In the genomic region with DNA sequence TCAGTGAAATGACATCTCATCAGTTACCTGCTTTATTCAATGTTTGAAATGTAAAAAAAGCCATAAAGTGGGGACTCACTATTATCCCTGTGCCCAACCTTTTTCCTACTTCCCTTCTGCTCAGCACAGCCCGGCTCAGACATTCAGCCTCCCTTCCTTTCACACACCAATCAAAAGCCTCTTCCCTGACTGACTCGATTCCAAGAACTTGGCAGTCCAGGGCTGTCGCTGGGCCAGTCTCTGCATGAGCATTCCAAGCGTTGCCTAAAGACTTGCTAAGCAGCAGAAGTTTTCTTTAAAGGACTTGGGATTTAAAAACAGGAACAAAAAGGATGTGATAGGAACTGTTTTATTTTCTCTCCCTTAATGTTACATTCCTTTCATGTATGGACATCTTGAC, we compare ENCODE assay signal across 11 cellular contexts. TPM values are rescaled to one million over a fixed set of nuclear protein-coding genes. Genes with fewer than 3 reads are reported as not detected.
DNase-seq lines count a peak whose midpoint lies in the region; ATAC-seq and TF ChIP-seq lines count a peak whose summit lies in the region.
"Had no signal": no experiment of that assay in that cellular context is flagged by ENCODE, and none has a peak within 500 bp of the region (broad histone marks: within the 10 kb centered on the region; RNA-seq: fewer than 3 reads in every experiment).

No MANE protein-coding gene starts in this region.

- no peaks in the 10 kb centered on the region for H3K36me3 Mint-ChIP-seq in nephron progenitor cell (ENCODE audit: low read depth)
- H3K36me3 Mint-ChIP-seq in activated CD4-positive, alpha-beta memory T cell treated with anti-CD3 and anti-CD28 coated beads for 36 hours, result no peaks in the 10 kb centered on the region

- H3K27me3 Mint-ChIP-seq in nephron progenitor cell (ENCODE audit: low read depth, poor library complexity), result no peaks in the 10 kb centered on the region
- no peaks in the 10 kb centered on the region for H3K27me3 Mint-ChIP-seq in activated CD4-positive, alpha-beta memory T cell treated with anti-CD3 and anti-CD28 coated beads for 36 hours
- H3K27me3 Mint-ChIP-seq: activated CD4-positive, alpha-beta T cell treated with anti-CD3 and anti-CD28 coated beads, Interleukin-2, amount 10 ng/mL, durations not matched to agents 7 days and 5 days had no signal

- in situ Hi-C loops in GM13977 (cut with MboI; ENCODE audit: low pct_unique_long_range_greater_than_20kb, low sequenced_read_pairs, unreplicated experiment), result no loop called here

- peaks cover 5% of the 10 kb centered on the region for H3K4me1 Mint-ChIP-seq in nephron progenitor cell
- H3K4me1 Mint-ChIP-seq in activated CD4-positive, alpha-beta memory T cell treated with anti-CD3 and anti-CD28 coated beads for 36 hours (ENCODE audit: low read depth), result peaks cover 26% of the 10 kb centered on the region

- TF ChIP-seq CTCF in nephron progenitor cell (IDR thresholded peaks at IDR 0.05), result no peak
- no peak for TF ChIP-seq CTCF in GM13977 (IDR thresholded peaks at IDR 0.05; ENCODE audit: extremely low read depth, insufficient read depth, missing control alignments)

- peak; percentile 27 for DNase-seq in A172 (ENCODE audit: low spot score)
- DNase-seq in amniotic epithelial cell (ENCODE audit: low read depth), result peak; percentile 74
- peak; percentile 29 for DNase-seq in glomerular visceral epithelial cell (ENCODE audit: extremely low spot score)
- no peak for DNase-seq in nephron progenitor cell
- DNase-seq in NCI-H1092 (lab: John Stamatoyannopoulos, UW), result no peak
- no peak for DNase-seq in GM13977 (ENCODE audit: low spot score)
- no peak for DNase-seq in activated CD4-positive, alpha-beta memory T cell treated with anti-CD3 and anti-CD28 coated beads for 36 hours
- DNase-seq: activated CD4-positive, alpha-beta T cell treated with anti-CD3 and anti-CD28 coated beads, Interleukin-2, amount 10 ng/mL, durations not matched to agents 7 days and 5 days; NCI-H524 treated with DMSO at 0.1 percent for 48 hours had no signal

- H3K27ac Mint-ChIP-seq in nephron progenitor cell, result peak overlapping the region; percentile 87
- no peak overlapping the region for H3K27ac Mint-ChIP-seq in activated CD4-positive, alpha-beta memory T cell treated with anti-CD3 and anti-CD28 coated beads for 36 hours
- H3K27ac Mint-ChIP-seq: activated CD4-positive, alpha-beta T cell treated with anti-CD3 and anti-CD28 coated beads, Interleukin-2, amount 10 ng/mL, durations not matched to agents 7 days and 5 days had no signal

- H3K9me3 Mint-ChIP-seq in nephron progenitor cell, result no peaks in the 10 kb centered on the region
- H3K9me3 Mint-ChIP-seq in activated CD4-positive, alpha-beta memory T cell treated with anti-CD3 and anti-CD28 coated beads for 36 hours, result no peaks in the 10 kb centered on the region
- H3K9me3 Mint-ChIP-seq: activated CD4-positive, alpha-beta T cell treated with anti-CD3 and anti-CD28 coated beads, Interleukin-2, amount 10 ng/mL, durations not matched to agents 7 days and 5 days had no signal

- ATAC-seq in HG02840 (IDR thresholded peaks at IDR 0.05; ENCODE audit: low FRiP score, unreplicated experiment), result no peak
- ATAC-seq: A549 had no signal

- CTCF ChIA-PET in activated CD4-positive, alpha-beta memory T cell treated with anti-CD3 and anti-CD28 coated beads for 36 hours (lab: Charles Lee), result no interaction called here

- intact Hi-C loops in activated CD4-positive, alpha-beta memory T cell treated with anti-CD3 and anti-CD28 coated beads for 36 hours (cut with micrococcal nuclease), result no loop called here

- POLR2A ChIA-PET in activated CD4-positive, alpha-beta memory T cell treated with anti-CD3 and anti-CD28 coated beads for 36 hours (lab: Charles Lee), result no interaction called here

- H3K4me3 Mint-ChIP-seq in nephron progenitor cell, result no peak overlapping the region
- H3K4me3 Mint-ChIP-seq in activated CD4-positive, alpha-beta memory T cell treated with anti-CD3 and anti-CD28 coated beads for 36 hours, result no peak overlapping the region
- H3K4me3 Mint-ChIP-seq: activated CD4-positive, alpha-beta T cell treated with anti-CD3 and anti-CD28 coated beads, Interleukin-2, amount 10 ng/mL, durations not matched to agents 7 days and 5 days had no signal

RNA-seq across cellular contexts. Expression of gene ITPR2, which starts 22.7 kb away (rescaled TPM):
- total RNA-seq in A172 (2014; rRNA removed; shearing (Covaris generic)), result 6.4 and 6.5 TPM in 2 replicates
- total RNA-seq in activated CD4-positive, alpha-beta memory T cell treated with anti-CD3 and anti-CD28 coated beads for 36 hours, result 10 to 100 TPM; 23.7 to 25.0 TPM

Comparison
In these comparisons a context has a peak if more than half of its experiments do, and no peak if none do; other contexts are left out.
1. DNase-seq: peak in A172 (single experiment), amniotic epithelial cell (single experiment) and glomerular visceral epithelial cell (single experiment); none in nephron progenitor cell (single experiment), NCI-H1092 (single experiment), GM13977 (single experiment) and activated CD4-positive, alpha-beta memory T cell treated with anti-CD3 and anti-CD28 coated beads for 36 hours (single experiment).